8 cellular contexts compared by ENCODE assay signal in the genomic region with DNA sequence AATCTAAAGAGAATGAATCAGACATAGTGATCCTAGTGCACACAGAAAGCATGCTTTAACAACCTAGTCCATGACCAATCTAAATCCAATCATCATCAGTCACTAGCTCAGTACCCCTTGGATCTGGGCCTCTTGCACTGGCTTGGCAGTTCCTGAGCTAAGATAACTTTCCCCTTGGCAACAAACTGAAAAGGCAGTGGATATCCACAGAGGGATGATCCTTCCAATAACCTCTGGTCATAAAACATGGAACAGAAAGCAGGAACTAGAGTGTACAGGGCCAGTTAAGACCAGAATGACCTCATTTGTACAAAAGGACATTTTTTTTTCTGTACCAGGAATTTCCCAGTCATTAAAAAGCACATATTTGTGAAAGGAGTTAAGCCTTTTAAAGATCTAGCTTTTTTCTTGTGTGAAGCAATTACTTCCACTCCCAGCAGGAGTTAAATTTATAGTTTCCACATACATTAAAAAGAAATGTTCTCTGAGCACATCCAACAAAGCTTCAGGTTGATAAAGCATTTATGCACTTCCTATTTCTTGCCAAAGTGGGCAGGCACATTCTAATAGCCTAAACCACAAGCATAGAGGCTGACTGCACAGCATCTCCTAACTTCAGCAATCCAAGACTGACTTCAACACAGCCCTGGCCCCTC. TPM values are rescaled to one million over a fixed set of nuclear protein-coding genes. Genes with fewer than 3 reads are reported as not detected.
DNase-seq lines count a peak whose midpoint lies in the region; ATAC-seq and TF ChIP-seq lines count a peak whose summit lies in the region.

No MANE protein-coding gene starts in this region.

- H3K4me3 Mint-ChIP-seq in MCF 10A (ENCODE audit: unreplicated experiment), result no peak overlapping the region

- BruUV-seq in MCF 10A (replicated peaks; lab: Mats Ljungman, UMichigan), result no TSS peak
- no TSS peak for BruUV-seq in mammary epithelial cell (replicated peaks; lab: Mats Ljungman, UMichigan)

- POLR2A ChIA-PET in MCF 10A (lab: Yijun Ruan, JAX), result interaction anchor here (1.1 kb wide), 1 partner anchor 128 kb away, joined by 4 read pairs; no protein-coding TSS in a partner anchor

- H3K27ac Mint-ChIP-seq in MCF 10A (ENCODE audit: low read depth, unreplicated experiment), result peak overlapping the region; percentile 59

- H3K27me3 Mint-ChIP-seq in MCF 10A (ENCODE audit: insufficient read depth, unreplicated experiment), result no peaks in the 10 kb centered on the region

- TF ChIP-seq POLR2A in body of pancreas (IDR thresholded peaks at IDR 0.05), result no peak

- DNase-seq in MCF 10A (ENCODE audit: unreplicated experiment) (peak; percentile 52), mammary epithelial cell (no peak), body of pancreas (peak in 2 of 4 donors; percentile 5 to 25), left kidney (ENCODE audit: low read depth, low spot score) (peak; percentile 60), superior temporal gyrus (ENCODE audit: extremely low spot score) (no peak), GM13977 (ENCODE audit: low spot score) (no peak)
- no peak for DNase-seq in effector CD4-positive, alpha-beta T cell

- H3K27me3 ChIP-seq in mammary epithelial cell (ENCODE audit: insufficient read depth, low read length) (no peaks in the 10 kb centered on the region), body of pancreas (no peaks in the 10 kb centered on the region)

- H4K20me1 ChIP-seq in mammary epithelial cell (ENCODE audit: insufficient read depth, low read length), result no peaks in the 10 kb centered on the region

- no peak overlapping the region for H3K27ac ChIP-seq in mammary epithelial cell (ENCODE audit: insufficient read depth, low read depth, low read length)
- H3K27ac ChIP-seq in body of pancreas, result peak overlapping the region in 3 of 4 donors; percentile 4 to 50 (median 49)

- TF ChIP-seq CTCF in MCF 10A (IDR thresholded peaks at IDR 0.05; ENCODE audit: unreplicated experiment) (no peak), mammary epithelial cell (conservative IDR thresholded peaks at IDR 0.05 in 1 of 2, IDR thresholded peaks at IDR 0.05 in 1 of 2; ENCODE audit: extremely low read depth in 1 of 2, insufficient read depth in 1 of 2, low read depth in 1 of 2, low read length in 2 of 2) (no peak), body of pancreas (IDR thresholded peaks at IDR 0.05) (no peak), GM13977 (IDR thresholded peaks at IDR 0.05; ENCODE audit: extremely low read depth, insufficient read depth, missing control alignments) (no peak)

- intact Hi-C loops in MCF 10A (cut with micrococcal nuclease) (no loop called here), mammary epithelial cell (cut with micrococcal nuclease) (no loop called here), body of pancreas (cut with DNase I) (no loop called here)

- H3K36me3 ChIP-seq in mammary epithelial cell (ENCODE audit: insufficient read depth, low read length) (no peaks in the 10 kb centered on the region), body of pancreas (replicated peaks in 1 of 2; ENCODE audit: insufficient read depth in 1 of 2, low read depth in 2 of 2) (no peaks in the 10 kb centered on the region)

- H3K36me3 Mint-ChIP-seq in MCF 10A (ENCODE audit: insufficient read depth, unreplicated experiment), result no peaks in the 10 kb centered on the region

- no peaks in the 10 kb centered on the region for H3K4me1 ChIP-seq in mammary epithelial cell (ENCODE audit: insufficient read depth, low read length)
- H3K4me1 ChIP-seq in body of pancreas, result peaks cover 14% of the 10 kb centered on the region

- CTCF ChIA-PET in MCF 10A (lab: Yijun Ruan, JAX) (interaction anchor here (0.6 to 1.7 kb wide), 4 partner anchors 17 to 267 kb away, joined by 3 to 8 read pairs (median 4); no protein-coding TSS in a partner anchor), mammary epithelial cell (lab: Charles Lee; ENCODE audit: low non-redundant PET) (no interaction called here)

- H3K4me3 ChIP-seq in mammary epithelial cell (replicated peaks in 1 of 3; ENCODE audit: insufficient read depth in 1 of 3, low read depth in 2 of 3, low read length in 3 of 3), result no peak overlapping the region
- no peak overlapping the region for H3K4me3 ChIP-seq in body of pancreas

- no peak overlapping the region for H2AFZ ChIP-seq in mammary epithelial cell (ENCODE audit: low read depth, low read length)

- peaks cover 32% of the 10 kb centered on the region for H3K4me1 Mint-ChIP-seq in MCF 10A (ENCODE audit: insufficient read depth, unreplicated experiment)

- in situ Hi-C loops in mammary epithelial cell (cut with MboI; ENCODE audit: low sequenced_read_pairs in 2 of 2), result no loop called here
- in situ Hi-C loops in GM13977 (cut with MboI; ENCODE audit: low pct_unique_long_range_greater_than_20kb, low sequenced_read_pairs, unreplicated experiment), result no loop called here

- no peaks in the 10 kb centered on the region for H3K9me3 Mint-ChIP-seq in MCF 10A (ENCODE audit: unreplicated experiment)

- H3K4me2 ChIP-seq in mammary epithelial cell (ENCODE audit: insufficient read depth, low read depth, low read length), result no peak overlapping the region

- H3K9me3 ChIP-seq in mammary epithelial cell (replicated peaks; ENCODE audit: insufficient read depth, low read length), result no peaks in the 10 kb centered on the region
- H3K9me3 ChIP-seq in body of pancreas, result no peaks in the 10 kb centered on the region

- H3K79me2 ChIP-seq in mammary epithelial cell (ENCODE audit: insufficient read depth, low read length), result no peaks in the 10 kb centered on the region

- dilution Hi-C loops in mammary epithelial cell (cut with HindIII; ENCODE audit: low sequenced_read_pairs), result no loop called here

- no peak overlapping the region for H3K9ac ChIP-seq in mammary epithelial cell (ENCODE audit: insufficient read depth, low read length)

- ATAC-seq in body of pancreas, result peak; percentile 81
- no peak for ATAC-seq in HG02840 (IDR thresholded peaks at IDR 0.05; ENCODE audit: low FRiP score, unreplicated experiment)

RNA-seq across cellular contexts. Expression of a gene that starts 30.0 kb away (rescaled TPM):
- total RNA-seq in MCF 10A (2022) (0.09 and 0.12 TPM in 2 replicates), mammary epithelial cell (under 1 TPM in 1 of 2 donors, not detected in 1; 0.17 TPM), body of pancreas (1 to 10 TPM; 4.4 to 6.3 TPM)
- polyA plus RNA-seq in mammary epithelial cell, result not detected
- polyA minus RNA-seq in mammary epithelial cell, result not detected

Comparison
In these comparisons a context has a peak if more than half of its experiments do, and no peak if none do; other contexts are left out.
1. DNase-seq: peak in MCF 10A (single experiment) and left kidney (single experiment); none in mammary epithelial cell (single experiment), superior temporal gyrus (single experiment), effector CD4-positive, alpha-beta T cell (single experiment) and GM13977 (single experiment).